ENCODE assay signal across 17 cellular contexts in the genomic region with DNA sequence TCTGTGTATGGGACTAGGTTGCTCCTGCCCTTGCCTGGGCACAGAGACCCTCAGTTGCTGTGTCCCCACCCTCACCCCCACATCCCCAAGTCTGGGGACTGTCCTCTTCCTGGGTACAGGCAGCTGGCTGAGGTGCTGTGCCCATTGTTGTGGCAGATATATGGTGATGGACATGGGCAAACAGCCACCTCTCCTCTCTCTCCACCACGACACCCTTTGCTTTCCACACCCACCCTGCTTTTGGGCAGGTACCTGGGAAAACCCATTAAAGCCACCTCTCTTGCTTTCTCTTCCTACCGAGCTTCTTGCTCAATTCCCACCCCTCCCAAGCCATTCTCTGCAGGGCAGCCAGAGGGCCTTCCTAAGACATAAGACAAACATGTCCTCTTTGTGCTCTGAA. TPM values are rescaled to one million over a fixed set of nuclear protein-coding genes. Genes with fewer than 3 reads are reported as not detected.
A peak's percentile ranks its signal among the peaks of the same experiment; 100 is the strongest.
DNase-seq lines count a peak whose midpoint lies in the region; ATAC-seq and TF ChIP-seq lines count a peak whose summit lies in the region.
"Had no signal": no experiment of that assay in that cellular context is flagged by ENCODE, and none has a peak within 500 bp of the region (broad histone marks: within the 10 kb centered on the region; RNA-seq: fewer than 3 reads in every experiment).

No MANE protein-coding gene starts in this region.

- H3K36me3 Mint-ChIP-seq in activated naive CD4-positive, alpha-beta T cell treated with anti-CD3 and anti-CD28 coated beads, Interleukin-2, amount 10 ng/mL, durations not matched to agents 7 days and 5 days: peaks cover 41% of the 10 kb centered on the region
- H3K36me3 Mint-ChIP-seq in dendritic cell treated with granulocyte-macrophage colony-stimulating factor and Interleukin-4, amounts not matched to agents 40 ng/mL and 50 ng/mL, for 4 days (ENCODE audit: low read depth): peaks cover 89% of the 10 kb centered on the region
- H3K36me3 Mint-ChIP-seq in stimulated activated effector memory CD8-positive, alpha-beta T cell treated with anti-CD3 and anti-CD28 coated beads, Interleukin-12 subunit alpha, Interleukin-12 subunit beta, amount 100 ng/mL, for 72 hours: peaks cover 51% of the 10 kb centered on the region

- CTCF ChIA-PET in activated naive CD4-positive, alpha-beta T cell treated with anti-CD3 and anti-CD28 coated beads, Interleukin-2, amount 10 ng/mL, durations not matched to agents 7 days and 5 days (lab: Charles Lee): no interaction called here
- CTCF ChIA-PET in RWPE1 (lab: Yijun Ruan, JAX): no interaction called here

- TF ChIP-seq CTCF in RWPE1 (conservative IDR thresholded peaks at IDR 0.05; ENCODE audit: low read depth) (no peak), ovary (IDR thresholded peaks at IDR 0.05) (no peak)

- H3K4me3 ChIP-seq in ovary: no peak overlapping the region
- H3K4me3 ChIP-seq: ascending aorta, stomach had no signal

- H3K27ac ChIP-seq in RWPE1 (peak overlapping the region; percentile 94; the same call in 1 of the 2 replicates), ovary (no peak overlapping the region)
- H3K27ac ChIP-seq: ascending aorta, stomach had no signal

- POLR2A ChIA-PET in RWPE1 (lab: Yijun Ruan, JAX; ENCODE audit: low non-redundant PET): no interaction called here

- H3K4me3 Mint-ChIP-seq in activated naive CD4-positive, alpha-beta T cell treated with anti-CD3 and anti-CD28 coated beads, Interleukin-2, amount 10 ng/mL, durations not matched to agents 7 days and 5 days: no peak overlapping the region
- H3K4me3 Mint-ChIP-seq in dendritic cell treated with granulocyte-macrophage colony-stimulating factor and Interleukin-4, amounts not matched to agents 40 ng/mL and 50 ng/mL, for 4 days: no peak overlapping the region
- no peak overlapping the region for H3K4me3 Mint-ChIP-seq in stimulated activated effector memory CD8-positive, alpha-beta T cell treated with anti-CD3 and anti-CD28 coated beads, Interleukin-12 subunit alpha, Interleukin-12 subunit beta, amount 100 ng/mL, for 72 hours

- no peak for TF ChIP-seq POLR2A in ovary (IDR thresholded peaks at IDR 0.05)

- H3K27me3 ChIP-seq in ovary: no peaks in the 10 kb centered on the region
- H3K27me3 ChIP-seq: ascending aorta, stomach had no signal

- peaks cover 37% of the 10 kb centered on the region for H3K4me1 Mint-ChIP-seq in activated naive CD4-positive, alpha-beta T cell treated with anti-CD3 and anti-CD28 coated beads, Interleukin-2, amount 10 ng/mL, durations not matched to agents 7 days and 5 days
- H3K4me1 Mint-ChIP-seq in dendritic cell treated with granulocyte-macrophage colony-stimulating factor and Interleukin-4, amounts not matched to agents 40 ng/mL and 50 ng/mL, for 4 days (ENCODE audit: low read depth): peaks cover 52% of the 10 kb centered on the region
- peaks cover 48% of the 10 kb centered on the region for H3K4me1 Mint-ChIP-seq in stimulated activated effector memory CD8-positive, alpha-beta T cell treated with anti-CD3 and anti-CD28 coated beads, Interleukin-12 subunit alpha, Interleukin-12 subunit beta, amount 100 ng/mL, for 72 hours

- no peaks in the 10 kb centered on the region for H3K9me3 Mint-ChIP-seq in activated naive CD4-positive, alpha-beta T cell treated with anti-CD3 and anti-CD28 coated beads, Interleukin-2, amount 10 ng/mL, durations not matched to agents 7 days and 5 days
- no peaks in the 10 kb centered on the region for H3K9me3 Mint-ChIP-seq in dendritic cell treated with granulocyte-macrophage colony-stimulating factor and Interleukin-4, amounts not matched to agents 40 ng/mL and 50 ng/mL, for 4 days
- no peaks in the 10 kb centered on the region for H3K9me3 Mint-ChIP-seq in stimulated activated effector memory CD8-positive, alpha-beta T cell treated with anti-CD3 and anti-CD28 coated beads, Interleukin-12 subunit alpha, Interleukin-12 subunit beta, amount 100 ng/mL, for 72 hours

- H3K4me1 ChIP-seq in ovary (ENCODE audit: insufficient read depth): peaks cover 11% of the 10 kb centered on the region

- no peak for DNase-seq in activated naive CD4-positive, alpha-beta T cell treated with anti-CD3 and anti-CD28 coated beads, Interleukin-2, amount 10 ng/mL, durations not matched to agents 7 days and 5 days
- DNase-seq in activated naive CD4-positive, alpha-beta T cell (lab: John Stamatoyannopoulos, UW): no peak
- no peak for DNase-seq in RWPE1 (ENCODE audit: low spot score)
- no peak for DNase-seq in stimulated activated effector memory CD8-positive, alpha-beta T cell treated with anti-CD3 and anti-CD28 coated beads, Interleukin-12 subunit alpha, Interleukin-12 subunit beta, amount 100 ng/mL, for 72 hours (ENCODE audit: low spot score in 2 of 2)
- no peak for DNase-seq in NCI-H2107 treated with DMSO at 0.1 percent for 48 hours (lab: John Stamatoyannopoulos, UW; ENCODE audit: unreplicated experiment)
- DNase-seq in ovary: no peak
- no peak for DNase-seq in COLO668 (lab: John Stamatoyannopoulos, UW; ENCODE audit: unreplicated experiment)
- DNase-seq: cortex of kidney, erythroblast, GDM1, HCEC 1CT, NCI-H226, stomach, T-helper 1 cell had no signal

- intact Hi-C loops in dendritic cell treated with granulocyte-macrophage colony-stimulating factor and Interleukin-4, amounts not matched to agents 40 ng/mL and 50 ng/mL, for 4 days (cut with micrococcal nuclease): loop anchor here (5.0 kb wide), 1 partner anchor 55 kb away; the partner anchor contains the start of gene UBB
- intact Hi-C loops in ovary (cut with DNase I): loop anchor here in 2 of 4 donors (5.0 to 10.0 kb wide), 2 partner anchors 50 to 52 kb away; partner anchors contain the start of gene UBB (in 1 of the 2)

- no peak for ATAC-seq in stimulated activated effector memory CD8-positive, alpha-beta T cell treated with anti-CD3 and anti-CD28 coated beads, Interleukin-12 subunit alpha, Interleukin-12 subunit beta, amount 100 ng/mL, for 72 hours

- no peak for TF ChIP-seq EP300 in ovary (IDR thresholded peaks at IDR 0.05)

- no peaks in the 10 kb centered on the region for H3K27me3 Mint-ChIP-seq in activated naive CD4-positive, alpha-beta T cell treated with anti-CD3 and anti-CD28 coated beads, Interleukin-2, amount 10 ng/mL, durations not matched to agents 7 days and 5 days
- no peaks in the 10 kb centered on the region for H3K27me3 Mint-ChIP-seq in dendritic cell treated with granulocyte-macrophage colony-stimulating factor and Interleukin-4, amounts not matched to agents 40 ng/mL and 50 ng/mL, for 4 days

- 74 to 81% (median 79%) methylated on average over 2 of the region's 2 CpGs for WGBS in ovary, 3 donors

- no peaks in the 10 kb centered on the region for H3K36me3 ChIP-seq in ovary

- H3K27ac Mint-ChIP-seq in activated naive CD4-positive, alpha-beta T cell treated with anti-CD3 and anti-CD28 coated beads, Interleukin-2, amount 10 ng/mL, durations not matched to agents 7 days and 5 days: peak overlapping the region; percentile 81
- peak overlapping the region; percentile 81 for H3K27ac Mint-ChIP-seq in dendritic cell treated with granulocyte-macrophage colony-stimulating factor and Interleukin-4, amounts not matched to agents 40 ng/mL and 50 ng/mL, for 4 days
- H3K27ac Mint-ChIP-seq in stimulated activated effector memory CD8-positive, alpha-beta T cell treated with anti-CD3 and anti-CD28 coated beads, Interleukin-12 subunit alpha, Interleukin-12 subunit beta, amount 100 ng/mL, for 72 hours: peak overlapping the region; percentile 98

- H3K9me3 ChIP-seq in ovary: no peaks in the 10 kb centered on the region
- H3K9me3 ChIP-seq: ascending aorta, stomach had no signal

RNA-seq across cellular contexts. Expression of gene TRPV2, which starts 21.7 kb away (rescaled TPM):
- 10 to 100 TPM in 5 of 7 donors, 1 to 10 TPM in 2; 8.7 to 40.4 (median 13.0) TPM for total RNA-seq in ovary
- polyA plus RNA-seq in ovary: 10 to 100 TPM; 11.5 to 13.1 TPM

RNA-seq across cellular contexts. Expression of gene LRRC75A, which starts 54.9 kb away (rescaled TPM):
- 1 to 10 TPM; 1.0 to 8.1 (median 4.1) TPM for total RNA-seq in ovary
- 10 to 100 TPM in 1 of 2 donors, 1 to 10 TPM in 1; 2.2 to 12.5 TPM for polyA plus RNA-seq in ovary
- total RNA-seq: HT1080 had no signal

RNA-seq across cellular contexts. Expression of gene UBB, which starts 56.2 kb away (rescaled TPM):
- 100 to 1,000 TPM; 445 to 993 (median 806) TPM for total RNA-seq in ovary
- 1,000 to 10,000 TPM in 1 of 2 donors, 100 to 1,000 TPM in 1; 775 to 1,551 TPM for polyA plus RNA-seq in ovary
